Comparison of ENCODE assay signal across 8 cellular contexts in genomic region chr3:195442573-195443390, GRCh38. TPM values are rescaled to one million over a fixed set of nuclear protein-coding genes. Genes with fewer than 3 reads are reported as not detected.
DNase-seq lines count a peak whose midpoint lies in the region; ATAC-seq and TF ChIP-seq lines count a peak whose summit lies in the region.

Gene ACAP2 (minus strand): TSS chr3:195443020. CDS start chr3:195442847, 173 bp downstream.

- H3K4me3 ChIP-seq in KMS-11 (IDR thresholded peaks at IDR 0.05; ENCODE audit: insufficient read depth, low read depth, low read length) = peak within 1 kb of the TSS; percentile 96
- peak within 1 kb of the TSS; percentile 81 to 97 (median 88) for H3K4me3 ChIP-seq in Peyer's patch
- peak within 1 kb of the TSS; percentile 80 to 96 for H3K4me3 ChIP-seq in muscle layer of duodenum (ENCODE audit: low read depth in 1 of 2, low read length in 2 of 2)

- peak within 1 kb of the TSS; percentile 91 for H3K4me2 ChIP-seq in KMS-11

- TF ChIP-seq CTCF in KMS-11 (conservative IDR thresholded peaks at IDR 0.05; ENCODE audit: low read depth, low read length) = no peak
- TF ChIP-seq CTCF in Peyer's patch (IDR thresholded peaks at IDR 0.05) = no peak

- no peaks in the 10 kb centered on the region for H3K36me3 ChIP-seq in KMS-11 (ENCODE audit: insufficient read depth)
- no peaks in the 10 kb centered on the region for H3K36me3 ChIP-seq in Peyer's patch
- no peaks in the 10 kb centered on the region for H3K36me3 ChIP-seq in muscle layer of duodenum (ENCODE audit: control insufficient read depth in 1 of 2, insufficient read depth in 2 of 2, low read length in 2 of 2)

- peak within 1 kb of the TSS; percentile 71 for H2AFZ ChIP-seq in KMS-11 (ENCODE audit: low read depth)

- peak within 1 kb of the TSS; percentile 81 for H3K27ac ChIP-seq in KMS-11
- peak within 1 kb of the TSS; percentile 95 to 100 (median 96) for H3K27ac ChIP-seq in Peyer's patch
- peak within 1 kb of the TSS; percentile 92 for H3K27ac ChIP-seq in muscle layer of duodenum (ENCODE audit: low read length)

- peak; percentile 95 for DNase-seq in DMS53 treated with DMSO at 0.1 percent for 48 hours (lab: John Stamatoyannopoulos, UW; ENCODE audit: unreplicated experiment)
- peak; percentile 98 to 100 (median 100) for DNase-seq in Peyer's patch
- DNase-seq in activated T-cell treated with anti-CD3 and anti-CD28 coated beads, Interleukin-2, amount 50 U/mL, for 48 hours = peak; percentile 99 to 100
- peak; percentile 96 to 100 for DNase-seq in stimulated activated CD8-positive, alpha-beta memory T cell treated with anti-CD3 and anti-CD28 coated beads, Interleukin-7, amount 100 ng/mL, for 4 hours (ENCODE audit: low read depth in 2 of 2)

- peaks cover 63% of the 10 kb centered on the region for H3K4me1 ChIP-seq in KMS-11 (ENCODE audit: low read depth, poor library complexity, severe bottlenecking)
- peaks cover 0 to 31% (median 7%) of the 10 kb centered on the region in 4 donors for H3K4me1 ChIP-seq in Peyer's patch
- peaks cover 9 to 19% of the 10 kb centered on the region in 2 donors for H3K4me1 ChIP-seq in muscle layer of duodenum (ENCODE audit: control insufficient read depth in 1 of 2, insufficient read depth in 2 of 2, low read length in 2 of 2)

- ATAC-seq in GM21737 (IDR thresholded peaks at IDR 0.05; ENCODE audit: unreplicated experiment) (peak; percentile 91), esophagus mucosa (peak; percentile 98)

- H3K79me2 ChIP-seq in KMS-11 (ENCODE audit: insufficient read depth, low read depth) = peaks cover 43% of the 10 kb centered on the region

- peak within 1 kb of the TSS; percentile 75; the same call in 1 of the 2 replicates for H3K9ac ChIP-seq in KMS-11

- H3K9me3 ChIP-seq in Peyer's patch (no peaks in the 10 kb centered on the region), muscle layer of duodenum (ENCODE audit: control insufficient read depth in 1 of 2, low read length in 2 of 2) (no peaks in the 10 kb centered on the region)

- TF ChIP-seq POLR2A in Peyer's patch (IDR thresholded peaks at IDR 0.05) = peak; percentile 97 to 98

- H3K27me3 ChIP-seq in KMS-11 (ENCODE audit: insufficient read depth, low read depth) (no peaks in the 10 kb centered on the region), Peyer's patch (no peaks in the 10 kb centered on the region), muscle layer of duodenum (ENCODE audit: low read depth, low read length) (no peaks in the 10 kb centered on the region)

- peaks cover 12% of the 10 kb centered on the region; the same call in 1 of the 2 replicates for H4K20me1 ChIP-seq in KMS-11 (ENCODE audit: insufficient read depth)

RNA-seq across cellular contexts. Expression of gene ACAP2, which starts in this region (rescaled TPM):
- 10 to 100 TPM; 63.7 to 96.6 (median 65.9) TPM for total RNA-seq in Peyer's patch
- 43.4 TPM for total RNA-seq in esophagus mucosa

Comparison
In these comparisons a context has a peak if more than half of its experiments do, and no peak if none do; other contexts are left out.
1. Peak in every context shown above with its lines: DNase-seq, ATAC-seq, H3K4me3 ChIP-seq and H3K27ac ChIP-seq.